Comparison of ENCODE assay signal across 10 cellular contexts in genomic region chr4:123785515-123785914, GRCh38.
DNase-seq lines count a peak whose midpoint lies in the region; ATAC-seq lines count a peak whose summit lies in the region.
"Had no signal": no experiment of that assay in that cellular context is flagged by ENCODE, and none has a peak within 500 bp of the region (broad histone marks: within the 10 kb centered on the region; RNA-seq: fewer than 3 reads in every experiment).

No MANE protein-coding gene starts in this region.

- peaks cover 9 to 14% (median 14%) of the 10 kb centered on the region in 3 donors for H3K4me1 ChIP-seq in skeletal muscle tissue (ENCODE audit: control insufficient read depth in 3 of 3, insufficient read depth in 3 of 3, low read length in 3 of 3)

- no peaks in the 10 kb centered on the region for H3K27me3 ChIP-seq in skeletal muscle tissue (ENCODE audit: control insufficient read depth in 3 of 3, insufficient read depth in 3 of 3, low read length in 3 of 3)

- peak overlapping the region; percentile 85 for H3K27ac ChIP-seq in skeletal muscle tissue (ENCODE audit: low read depth, low read length)

- H3K36me3 ChIP-seq in skeletal muscle tissue (ENCODE audit: control insufficient read depth in 3 of 3, insufficient read depth in 3 of 3, low read length in 3 of 3) = no peaks in the 10 kb centered on the region

- H3K9me3 ChIP-seq in skeletal muscle tissue (ENCODE audit: control insufficient read depth in 3 of 3, low read length in 3 of 3) = no peaks in the 10 kb centered on the region

- peak overlapping the region in 2 of 3 donors; percentile 9 to 49 for H3K4me3 ChIP-seq in skeletal muscle tissue (ENCODE audit: low read length in 3 of 3)

- no peak for ATAC-seq in HG03139 (IDR thresholded peaks at IDR 0.05; ENCODE audit: unreplicated experiment)
- no peak for ATAC-seq in GM19023 (IDR thresholded peaks at IDR 0.05; ENCODE audit: unreplicated experiment)
- ATAC-seq: activated CD8-positive, alpha-beta memory T cell treated with anti-CD3 and anti-CD28 coated beads, Interleukin-2, amount 10 ng/mL, durations not matched to agents 7 days and 5 days had no signal

- peak; percentile 78 for DNase-seq in HCEC 1CT
- DNase-seq in dedifferentiated amniotic fluid mesenchymal stem cell (ENCODE audit: extremely low spot score) = peak; percentile 46
- peak; percentile 86 for DNase-seq in iris pigment epithelial cell (ENCODE audit: low read depth)
- DNase-seq in inferior parietal cortex (ENCODE audit: extremely low spot score) = no peak
- no peak for DNase-seq in activated CD4-positive, alpha-beta T cell treated with anti-CD3 and anti-CD28 coated beads for 4 hours
- DNase-seq: activated CD8-positive, alpha-beta memory T cell treated with anti-CD3 and anti-CD28 coated beads, Interleukin-2, amount 10 ng/mL, durations not matched to agents 7 days and 5 days; cerebellar nuclear complex had no signal

- H3K9ac ChIP-seq in skeletal muscle tissue (ENCODE audit: low read depth in 1 of 3, low read length in 3 of 3) = peak overlapping the region in 1 of 3 donors; percentile 32

Comparison
In these comparisons a context has a peak if more than half of its experiments do, and no peak if none do; other contexts are left out.
1. DNase-seq: peak in HCEC 1CT (single experiment), dedifferentiated amniotic fluid mesenchymal stem cell (single experiment) and iris pigment epithelial cell (single experiment); none in inferior parietal cortex (single experiment) and activated CD4-positive, alpha-beta T cell treated with anti-CD3 and anti-CD28 coated beads for 4 hours (0 of 2).